ENCODE assay signal across 21 cellular contexts in genomic region chr6:25022140-25022553, GRCh38.
DNase-seq lines count a peak whose midpoint lies in the region; ATAC-seq and TF ChIP-seq lines count a peak whose summit lies in the region.
"Had no signal": no experiment of that assay in that cellular context is flagged by ENCODE, and none has a peak within 500 bp of the region (broad histone marks: within the 10 kb centered on the region; RNA-seq: fewer than 3 reads in every experiment).

No MANE protein-coding gene starts in this region.

- H3F3A ChIP-seq in GM23248 (ENCODE audit: insufficient read depth) (peaks cover 10% of the 10 kb centered on the region; the same call in 1 of the 2 replicates), neural progenitor cell (ENCODE audit: low read depth) (peaks cover 6% of the 10 kb centered on the region)

- H3K36me3 ChIP-seq in GM23248 (ENCODE audit: low read depth) (no peaks in the 10 kb centered on the region), colonic mucosa (no peaks in the 10 kb centered on the region), neural progenitor cell (no peaks in the 10 kb centered on the region)

- H3K4me3 ChIP-seq in GM23248 (no peak overlapping the region), fibroblast of pulmonary artery (replicated peaks; ENCODE audit: low read depth, low read length) (no peak overlapping the region), colonic mucosa (no peak overlapping the region), neural progenitor cell (no peak overlapping the region)
- H3K4me3 ChIP-seq: BLaER1 treated with 17β-estradiol and CSF1 and Interleukin-3, amounts not matched to agents 10 nM and 100 nM; spleen had no signal

- no peak for ATAC-seq in activated naive CD8-positive, alpha-beta T cell treated with anti-CD3 and anti-CD28 coated beads, Interleukin-2, amount 50 U/mL, for 24 hours
- ATAC-seq: left ventricle myocardium superior; stimulated activated naive B cell treated with anti-CD40 and anti-IgM and Interleukin-4, amounts not matched to agents 10 μg/mL and 1 μg/mL and 100 μg/mL, for 72 hours had no signal

- H3K4me3 Mint-ChIP-seq in activated naive CD8-positive, alpha-beta T cell treated with anti-CD3 and anti-CD28 coated beads, Interleukin-2, amount 50 U/mL, for 24 hours: no peak overlapping the region
- no peak overlapping the region for H3K4me3 Mint-ChIP-seq in neural progenitor cell
- H3K4me3 Mint-ChIP-seq: brain; stimulated activated naive B cell treated with anti-CD40 and anti-IgM and Interleukin-4, amounts not matched to agents 10 μg/mL and 1 μg/mL and 100 μg/mL, for 72 hours; T-helper 2 cell treated with Interferon-gamma antibody and Interleukin-4, amounts not matched to agents 5 μg/mL and 100 μg/mL, for 36 hours; type B pancreatic cell had no signal

- no peaks in the 10 kb centered on the region for H3K9me3 Mint-ChIP-seq in activated naive CD8-positive, alpha-beta T cell treated with anti-CD3 and anti-CD28 coated beads, Interleukin-2, amount 50 U/mL, for 24 hours
- H3K9me3 Mint-ChIP-seq in neural progenitor cell: no peaks in the 10 kb centered on the region
- H3K9me3 Mint-ChIP-seq: stimulated activated naive B cell treated with anti-CD40 and anti-IgM and Interleukin-4, amounts not matched to agents 10 μg/mL and 1 μg/mL and 100 μg/mL, for 72 hours; T-helper 2 cell treated with Interferon-gamma antibody and Interleukin-4, amounts not matched to agents 5 μg/mL and 100 μg/mL, for 36 hours; type B pancreatic cell had no signal

- H3K9me2 ChIP-seq in GM23248 (ENCODE audit: insufficient read depth): no peaks in the 10 kb centered on the region

- peak; percentile 64 for DNase-seq in GM23248
- peak; percentile 62 for DNase-seq in M059J (ENCODE audit: low read depth)
- no peak for DNase-seq in activated naive CD8-positive, alpha-beta T cell treated with anti-CD3 and anti-CD28 coated beads, Interleukin-2, amount 50 U/mL, for 24 hours
- peak; percentile 56 for DNase-seq in fibroblast of pulmonary artery (ENCODE audit: low read depth)
- no peak for DNase-seq in medulla oblongata (ENCODE audit: extremely low spot score)
- no peak for DNase-seq in colonic mucosa
- no peak for DNase-seq in neural progenitor cell (ENCODE audit: low spot score)
- DNase-seq: activated CD4-positive, CD25-positive, alpha-beta regulatory T cell treated with anti-CD3 and anti-CD28 coated beads, Interleukin-2, amount 50 U/mL, for 72 hours; activated naive CD4-positive, alpha-beta T cell treated with Interleukin-2 at 50 U/mL for 16 hours; foreskin fibroblast; left ventricle myocardium superior; NCI-H2107; NCI-H82; posterior cingulate gyrus; spleen; stimulated activated naive B cell treated with anti-CD40 and anti-IgM and Interleukin-4, amounts not matched to agents 10 μg/mL and 1 μg/mL and 100 μg/mL, for 72 hours had no signal

- no peak overlapping the region for H3K4me2 ChIP-seq in GM23248 (ENCODE audit: unreplicated experiment)
- H3K4me2 ChIP-seq in neural progenitor cell: no peak overlapping the region

- H3K9ac ChIP-seq in GM23248: no peak overlapping the region
- no peak overlapping the region for H3K9ac ChIP-seq in colonic mucosa (ENCODE audit: low read depth in 2 of 2, low read length in 2 of 2)
- no peak overlapping the region for H3K9ac ChIP-seq in neural progenitor cell
- H3K9ac ChIP-seq: BLaER1 treated with 17β-estradiol and CSF1 and Interleukin-3, amounts not matched to agents 10 nM and 100 nM had no signal

- H4K20me1 ChIP-seq in GM23248 (ENCODE audit: insufficient read depth) (no peaks in the 10 kb centered on the region), neural progenitor cell (ENCODE audit: low read depth) (no peaks in the 10 kb centered on the region)
- H4K20me1 ChIP-seq: BLaER1 treated with 17β-estradiol and CSF1 and Interleukin-3, amounts not matched to agents 10 nM and 100 nM had no signal

- H3K4me1 ChIP-seq in GM23248 (ENCODE audit: insufficient read depth) (peaks cover 5% of the 10 kb centered on the region), colonic mucosa (no peaks in the 10 kb centered on the region), neural progenitor cell (no peaks in the 10 kb centered on the region)

- no peaks in the 10 kb centered on the region; the same call in 1 of the 2 replicates for H3K27me3 ChIP-seq in GM23248 (replicated peaks; ENCODE audit: insufficient read depth)
- H3K27me3 ChIP-seq in colonic mucosa: no peaks in the 10 kb centered on the region
- no peaks in the 10 kb centered on the region for H3K27me3 ChIP-seq in neural progenitor cell
- H3K27me3 ChIP-seq: BLaER1 treated with 17β-estradiol and CSF1 and Interleukin-3, amounts not matched to agents 10 nM and 100 nM; spleen had no signal

- intact Hi-C loops in colonic mucosa (cut with DNase I): no loop called here

- no peak overlapping the region for H3K27ac ChIP-seq in GM23248
- no peak overlapping the region for H3K27ac ChIP-seq in colonic mucosa
- no peak overlapping the region for H3K27ac ChIP-seq in neural progenitor cell
- H3K27ac ChIP-seq: RWPE1, spleen had no signal

- in situ Hi-C loops in GM23248 (cut with MboI): no loop called here

- H3K36me3 Mint-ChIP-seq in activated naive CD8-positive, alpha-beta T cell treated with anti-CD3 and anti-CD28 coated beads, Interleukin-2, amount 50 U/mL, for 24 hours (ENCODE audit: low read depth): no peaks in the 10 kb centered on the region
- H3K36me3 Mint-ChIP-seq in neural progenitor cell: no peaks in the 10 kb centered on the region
- H3K36me3 Mint-ChIP-seq: brain, type B pancreatic cell had no signal

- H3K9me3 ChIP-seq in GM23248 (ENCODE audit: low read depth): no peaks in the 10 kb centered on the region
- H3K9me3 ChIP-seq in colonic mucosa: no peaks in the 10 kb centered on the region
- no peaks in the 10 kb centered on the region for H3K9me3 ChIP-seq in neural progenitor cell (ENCODE audit: low read depth)
- H3K9me3 ChIP-seq: spleen had no signal

- H2AFZ ChIP-seq in GM23248 (no peak overlapping the region), neural progenitor cell (replicated peaks) (no peak overlapping the region)

- TF ChIP-seq CTCF in fibroblast of pulmonary artery (IDR thresholded peaks at IDR 0.05; ENCODE audit: low read length, missing control alignments) (no peak), colonic mucosa (IDR thresholded peaks at IDR 0.05) (no peak), neural progenitor cell (IDR thresholded peaks at IDR 0.05) (no peak)

- no peaks in the 10 kb centered on the region for H3K27me3 Mint-ChIP-seq in activated naive CD8-positive, alpha-beta T cell treated with anti-CD3 and anti-CD28 coated beads, Interleukin-2, amount 50 U/mL, for 24 hours
- H3K27me3 Mint-ChIP-seq in neural progenitor cell (ENCODE audit: insufficient read depth, low read depth): no peaks in the 10 kb centered on the region
- H3K27me3 Mint-ChIP-seq: brain; stimulated activated naive B cell treated with anti-CD40 and anti-IgM and Interleukin-4, amounts not matched to agents 10 μg/mL and 1 μg/mL and 100 μg/mL, for 72 hours; type B pancreatic cell had no signal

- peaks cover 44% of the 10 kb centered on the region for H3K4me1 Mint-ChIP-seq in activated naive CD8-positive, alpha-beta T cell treated with anti-CD3 and anti-CD28 coated beads, Interleukin-2, amount 50 U/mL, for 24 hours
- peaks cover 10% of the 10 kb centered on the region for H3K4me1 Mint-ChIP-seq in neural progenitor cell

- 68 to 75% methylated on average over 3 of the region's 3 CpGs for WGBS in GM23248 (ENCODE audit: low coverage in 1 of 2, low lambda C conversion rate in 2 of 2, missing lambda C conversion rate in 2 of 2), 2 experiments

- H3K27ac Mint-ChIP-seq in activated naive CD8-positive, alpha-beta T cell treated with anti-CD3 and anti-CD28 coated beads, Interleukin-2, amount 50 U/mL, for 24 hours: peak overlapping the region; percentile 19
- no peak overlapping the region for H3K27ac Mint-ChIP-seq in neural progenitor cell
- H3K27ac Mint-ChIP-seq: stimulated activated naive B cell treated with anti-CD40 and anti-IgM and Interleukin-4, amounts not matched to agents 10 μg/mL and 1 μg/mL and 100 μg/mL, for 72 hours; T-helper 2 cell treated with Interferon-gamma antibody and Interleukin-4, amounts not matched to agents 5 μg/mL and 100 μg/mL, for 36 hours; type B pancreatic cell had no signal

- H3K79me2 ChIP-seq in GM23248 (ENCODE audit: insufficient read depth) (no peaks in the 10 kb centered on the region), neural progenitor cell (ENCODE audit: low read depth) (no peaks in the 10 kb centered on the region)

Comparison
In these comparisons a context has a peak if more than half of its experiments do, and no peak if none do; other contexts are left out.
1. DNase-seq: peak in GM23248 (single experiment), M059J (single experiment) and fibroblast of pulmonary artery (single experiment); none in activated naive CD8-positive, alpha-beta T cell treated with anti-CD3 and anti-CD28 coated beads, Interleukin-2, amount 50 U/mL, for 24 hours (single experiment), medulla oblongata (single experiment), colonic mucosa (single experiment) and neural progenitor cell (single experiment).